Comparison of ENCODE assay signal across 24 cellular contexts in genomic region chr6:163148781-163149534, GRCh38.
DNase-seq lines count a peak whose midpoint lies in the region; ATAC-seq, FAIRE-seq and TF ChIP-seq lines count a peak whose summit lies in the region.
"Had no signal": no experiment of that assay in that cellular context is flagged by ENCODE, and none has a peak within 500 bp of the region (broad histone marks: within the 10 kb centered on the region; RNA-seq: fewer than 3 reads in every experiment).

No MANE protein-coding gene starts in this region.

- CTCF ChIA-PET in HepG2 (lab: Yijun Ruan, JAX; ENCODE audit: low intra/inter-chr PET ratio, low total read pairs) = no interaction called here

- no peaks in the 10 kb centered on the region for H3K27me3 ChIP-seq in esophagus muscularis mucosa
- peaks cover 0 to 12% of the 10 kb centered on the region in 2 experiments; a peak in 2 of 5 replicates for H3K27me3 ChIP-seq in HepG2 (ENCODE audit: control insufficient read depth in 1 of 2, insufficient read depth in 2 of 2, low read length in 2 of 2)
- H3K27me3 ChIP-seq: ascending aorta, suprapubic skin had no signal

- intact Hi-C loops in esophagus muscularis mucosa (cut with DNase I) = no loop called here
- intact Hi-C loops in HepG2 (cut with micrococcal nuclease; ENCODE audit: unreplicated experiment) = no loop called here

- no peak overlapping the region for H3K4me2 ChIP-seq in HepG2 (ENCODE audit: low read depth, low read length)

- no peak for TF ChIP-seq POLR2A in esophagus muscularis mucosa (IDR thresholded peaks at IDR 0.05; ENCODE audit: low read depth)
- TF ChIP-seq POLR2A in HepG2 (IDR thresholded peaks at IDR 0.05; ENCODE audit: insufficient read depth in 1 of 2, low read depth in 2 of 2, low read length in 2 of 2) = no peak

- peak; percentile 48 for DNase-seq in UCSD-AML1 (lab: John Stamatoyannopoulos, UW; ENCODE audit: unreplicated experiment)
- no peak for DNase-seq in esophagus muscularis mucosa (ENCODE audit: extremely low spot score)
- DNase-seq in HepG2 (ENCODE audit: low spot score) = no peak
- DNase-seq in superior temporal gyrus (ENCODE audit: extremely low spot score) = peak; percentile 81
- DNase-seq in COLO668 (lab: John Stamatoyannopoulos, UW; ENCODE audit: unreplicated experiment) = no peak
- DNase-seq in G401 (ENCODE audit: low spot score) = no peak
- DNase-seq: activated CD4-positive, alpha-beta T cell treated with anti-CD3 and anti-CD28 coated beads for 36 hours; activated naive CD4-positive, alpha-beta T cell treated with Interleukin-2 at 50 U/mL for 16 hours; activated T-cell treated with anti-CD3 and anti-CD28 coated beads, Interleukin-2, amount 50 U/mL, for 48 hours; CD4-positive, CD25-positive, alpha-beta regulatory T cell; foreskin fibroblast; naive thymus-derived CD4-positive, alpha-beta T cell; NCI-H1092; NCI-H1930; NCI-H2227 treated with DMSO at 0.1 percent for 48 hours; SIG-M5 had no signal

- H3K9ac ChIP-seq in HepG2 (ENCODE audit: insufficient read depth, low read depth, low read length) = no peak overlapping the region
- H3K9ac ChIP-seq: parathyroid adenoma had no signal

- H3K4me3 ChIP-seq in esophagus muscularis mucosa (peak overlapping the region in 1 of 4 donors; percentile 18), HepG2 (replicated peaks in 1 of 3; ENCODE audit: insufficient read depth in 1 of 3, low read depth in 2 of 3, low read length in 3 of 3) (no peak overlapping the region)
- H3K4me3 ChIP-seq: ascending aorta, suprapubic skin had no signal

- no peak overlapping the region for H2AFZ ChIP-seq in HepG2 (ENCODE audit: low read length)
- H2AFZ ChIP-seq: parathyroid adenoma had no signal

- peak; percentile 43; the same call in 2 of the 3 replicates for ATAC-seq in HepG2
- ATAC-seq in GM19324 (IDR thresholded peaks at IDR 0.05; ENCODE audit: low FRiP score, unreplicated experiment) = no peak
- ATAC-seq in GM21619 (IDR thresholded peaks at IDR 0.05; ENCODE audit: unreplicated experiment) = no peak
- ATAC-seq: activated CD4-positive, alpha-beta T cell treated with anti-CD3 and anti-CD28 coated beads for 36 hours; naive thymus-derived CD4-positive, alpha-beta T cell had no signal

- no peaks in the 10 kb centered on the region for H4K20me1 ChIP-seq in HepG2 (ENCODE audit: insufficient read depth, low read length)

- no peak for TF ChIP-seq RAD21 in HepG2 (CRISPR knock-in tag; IDR thresholded peaks at IDR 0.05)

- H3K79me2 ChIP-seq in HepG2 (ENCODE audit: insufficient read depth, low read length) = no peaks in the 10 kb centered on the region
- H3K79me2 ChIP-seq: parathyroid adenoma had no signal

- in situ Hi-C loops in HepG2 (cut with HindIII; ENCODE audit: extremely low pct_ligation_motif_present, low pct_unique_long_range_greater_than_20kb) (no loop called here), G401 (cut with HindIII; ENCODE audit: low sequenced_read_pairs) (no loop called here)

- no peaks in the 10 kb centered on the region for H3K9me3 ChIP-seq in esophagus muscularis mucosa
- H3K9me3 ChIP-seq in HepG2 (ENCODE audit: low read length) = no peaks in the 10 kb centered on the region
- H3K9me3 ChIP-seq: ascending aorta, suprapubic skin had no signal

- TF ChIP-seq CTCF in esophagus muscularis mucosa (IDR thresholded peaks at IDR 0.05) (no peak), HepG2 (CRISPR knock-in tag; IDR thresholded peaks at IDR 0.05) (no peak)

- TF ChIP-seq EP300 in esophagus muscularis mucosa (IDR thresholded peaks at IDR 0.05) (no peak), HepG2 (IDR thresholded peaks at IDR 0.05; ENCODE audit: low read depth in 2 of 2, low read length in 2 of 2) (no peak), HepG2 (CRISPR knock-in tag; IDR thresholded peaks at IDR 0.05; ENCODE audit: borderline replicate concordance) (no peak)

- WGBS in esophagus muscularis mucosa = 79% methylated on average over 35 of the region's 35 CpGs
- 63% methylated on average over 32 of the region's 35 CpGs for WGBS in HepG2 (ENCODE audit: low lambda C conversion rate)

- H3K4me1 ChIP-seq in esophagus muscularis mucosa (peaks cover 0 to 4% (median 0%) of the 10 kb centered on the region in 4 donors), HepG2 (ENCODE audit: insufficient read depth, low read length) (no peaks in the 10 kb centered on the region)
- H3K4me1 ChIP-seq: ascending aorta, parathyroid adenoma, suprapubic skin had no signal

- BruUV-seq in HepG2 (replicated peaks; lab: Mats Ljungman, UMichigan) = no TSS peak

- FAIRE-seq in HepG2 (lab: Jason Lieb, UNC) = no peak
- FAIRE-seq: G401.6, TTC549 had no signal

- POLR2A ChIA-PET in HepG2 (lab: Yijun Ruan, JAX) = no interaction called here

- H3K36me3 ChIP-seq in esophagus muscularis mucosa = no peaks in the 10 kb centered on the region
- no peaks in the 10 kb centered on the region for H3K36me3 ChIP-seq in HepG2 (replicated peaks in 1 of 2; ENCODE audit: control insufficient read depth in 1 of 2, insufficient read depth in 2 of 2, low read length in 2 of 2)
- H3K36me3 ChIP-seq: ascending aorta, suprapubic skin had no signal

- peak overlapping the region in 3 of 4 donors; percentile 31 to 61 (median 34) for H3K27ac ChIP-seq in esophagus muscularis mucosa (replicated peaks in 1 of 4)
- no peak overlapping the region for H3K27ac ChIP-seq in HepG2 (ENCODE audit: extremely low read length, insufficient read depth, low read length)
- H3K27ac ChIP-seq: ascending aorta, epithelial cell of prostate, parathyroid adenoma, suprapubic skin had no signal

TF ChIP-seq in HepG2, 621 proteins besides CTCF, POLR2A, EP300 and RAD21:
- TF ChIP-seq ZBTB43 (CRISPR knock-in tag; conservative IDR thresholded peaks at IDR 0.05) (no peak), MATR3 (CRISPR knock-in tag; IDR thresholded peaks at IDR 0.05) (no peak), SMC3 (IDR thresholded peaks at IDR 0.05; ENCODE audit: low read length) (no peak), ARID3A (IDR thresholded peaks at IDR 0.05; ENCODE audit: low read depth, low read length) (no peak), ZNF337 (CRISPR knock-in tag; IDR thresholded peaks at IDR 0.05; ENCODE audit: borderline replicate concordance, low read depth) (no peak), TFAP4 (IDR thresholded peaks at IDR 0.05; ENCODE audit: borderline replicate concordance, low read depth) (no peak), ZNF432 (CRISPR knock-in tag; IDR thresholded peaks at IDR 0.05; ENCODE audit: borderline replicate concordance) (no peak)

Comparison
In these comparisons a context has a peak if more than half of its experiments do, and no peak if none do; other contexts are left out.
1. DNase-seq: peak in UCSD-AML1 (single experiment) and superior temporal gyrus (single experiment); none in esophagus muscularis mucosa (single experiment), HepG2 (single experiment), COLO668 (single experiment) and G401 (single experiment).